In genomic region chr9:89853931-89854330, GRCh38 we compare ENCODE assay signal across 23 cellular contexts.
"Had no signal": no experiment of that assay in that cellular context is flagged by ENCODE, and none has a peak within 500 bp of the region (broad histone marks: within the 10 kb centered on the region; RNA-seq: fewer than 3 reads in every experiment).

No MANE protein-coding gene starts in this region.

- H3K4me1 Mint-ChIP-seq: mesothelial cell of epicardium, T-cell had no signal

- DNase-seq: activated CD4-positive, alpha-beta T cell treated with anti-CD3 and anti-CD28 coated beads for 4 hours; activated CD4-positive, alpha-beta T cell treated with anti-CD3 and anti-CD28 coated beads, Interleukin-2, amount 50 U/mL, for 4 hours; activated naive CD4-positive, alpha-beta T cell treated with anti-CD3 and anti-CD28 coated beads, Interleukin-2, amount 10 ng/mL, durations not matched to agents 7 days and 5 days; activated T-cell treated with anti-CD3 and anti-CD28 coated beads for 4 hours; amygdala; central memory CD4-positive, alpha-beta T cell; dermis blood vessel endothelial cell; effector CD8-positive, alpha-beta T cell; esophagus squamous epithelium; foreskin melanocyte; heart right ventricle; mammary epithelial cell; naive thymus-derived CD4-positive, alpha-beta T cell; nucleus accumbens; right cardiac atrium; stimulated activated CD4-positive, alpha-beta T cell treated with anti-CD3 and anti-CD28 coated beads, Interleukin-2, amount 100 ng/mL, for 48 hours; stimulated activated naive CD4-positive, alpha-beta T cell treated with Interleukin-2 at 50 U/mL for 16 hours had no signal

- H3K9me3 Mint-ChIP-seq: activated naive CD4-positive, alpha-beta T cell treated with anti-CD3 and anti-CD28 coated beads, Interleukin-2, amount 10 ng/mL, durations not matched to agents 7 days and 5 days; activated T-helper 1 cell treated with anti-CD3 and anti-CD28 coated beads, Interleukin-12 subunit alpha, Interleukin-12 subunit beta, Interleukin-2, Interleukin-4 antibody, amounts not matched to agents 30 ng/mL and 10 ng/mL and 1 ng/mL, durations not matched to agents 14 hours and 24 hours and 36 hours; naive thymus-derived CD4-positive, alpha-beta T cell; T-cell had no signal

- H3K4me1 ChIP-seq: tibial nerve had no signal

- H3K9ac ChIP-seq: parathyroid adenoma had no signal

- H3K79me2 ChIP-seq: parathyroid adenoma had no signal

- H2AFZ ChIP-seq: parathyroid adenoma had no signal

- H3K9me3 ChIP-seq: esophagus squamous epithelium had no signal

- H3K27ac ChIP-seq: epithelial cell of prostate, esophagus squamous epithelium, heart right ventricle, parathyroid adenoma, tibial nerve had no signal

- H3K4me3 Mint-ChIP-seq: activated naive CD4-positive, alpha-beta T cell treated with anti-CD3 and anti-CD28 coated beads, Interleukin-2, amount 10 ng/mL, durations not matched to agents 7 days and 5 days; activated T-helper 1 cell treated with anti-CD3 and anti-CD28 coated beads, Interleukin-12 subunit alpha, Interleukin-12 subunit beta, Interleukin-2, Interleukin-4 antibody, amounts not matched to agents 30 ng/mL and 10 ng/mL and 1 ng/mL, durations not matched to agents 14 hours and 24 hours and 36 hours; mesothelial cell of epicardium; naive thymus-derived CD4-positive, alpha-beta T cell; T-cell had no signal

- H3K27ac Mint-ChIP-seq: activated naive CD4-positive, alpha-beta T cell treated with anti-CD3 and anti-CD28 coated beads, Interleukin-2, amount 10 ng/mL, durations not matched to agents 7 days and 5 days; activated T-helper 1 cell treated with anti-CD3 and anti-CD28 coated beads, Interleukin-12 subunit alpha, Interleukin-12 subunit beta, Interleukin-2, Interleukin-4 antibody, amounts not matched to agents 30 ng/mL and 10 ng/mL and 1 ng/mL, durations not matched to agents 14 hours and 24 hours and 36 hours; mesothelial cell of epicardium; T-cell had no signal

- H3K27me3 ChIP-seq: heart right ventricle, tibial nerve had no signal

- ATAC-seq: heart right ventricle; naive thymus-derived CD4-positive, alpha-beta T cell; right cardiac atrium; T-cell had no signal

- H3K36me3 Mint-ChIP-seq: activated naive CD4-positive, alpha-beta T cell treated with anti-CD3 and anti-CD28 coated beads, Interleukin-2, amount 10 ng/mL, durations not matched to agents 7 days and 5 days; mesothelial cell of epicardium; naive thymus-derived CD4-positive, alpha-beta T cell; T-cell had no signal
